In genomic region chr2:24409700-24410556, GRCh38 we compare ENCODE assay signal across 8 cellular contexts. TPM values are rescaled to one million over a fixed set of nuclear protein-coding genes. Genes with fewer than 3 reads are reported as not detected.
A peak's percentile ranks its signal among the peaks of the same experiment; 100 is the strongest.
DNase-seq lines count a peak whose midpoint lies in the region; ATAC-seq and TF ChIP-seq lines count a peak whose summit lies in the region.

No MANE protein-coding gene starts in this region.

- H3K36me3 ChIP-seq in body of pancreas (replicated peaks in 1 of 2; ENCODE audit: insufficient read depth in 1 of 2, low read depth in 2 of 2) = no peaks in the 10 kb centered on the region
- no peaks in the 10 kb centered on the region for H3K36me3 ChIP-seq in spleen

- WGBS in body of pancreas, 2 donors = 49 to 52% methylated on average over 13 of the region's 13 CpGs
- 51 to 59% (median 56%) methylated on average over 13 of the region's 13 CpGs for WGBS in spleen, 5 donors

- H3K9me3 ChIP-seq in body of pancreas (no peaks in the 10 kb centered on the region), spleen (no peaks in the 10 kb centered on the region)

- H3K4me1 ChIP-seq in body of pancreas = no peaks in the 10 kb centered on the region
- no peaks in the 10 kb centered on the region for H3K4me1 ChIP-seq in spleen

- H3K4me3 ChIP-seq in body of pancreas = no peak overlapping the region
- H3K4me3 ChIP-seq in spleen = no peak overlapping the region

- H3K27ac ChIP-seq in body of pancreas = no peak overlapping the region
- no peak overlapping the region for H3K27ac ChIP-seq in spleen

- peaks cover 0 to 2% (median 1%) of the 10 kb centered on the region in 3 donors for H3K27me3 Mint-ChIP-seq in immature natural killer cell (ENCODE audit: low read depth in 3 of 3)

- H3K27ac Mint-ChIP-seq in immature natural killer cell = no peak overlapping the region

- TF ChIP-seq CTCF in body of pancreas (IDR thresholded peaks at IDR 0.05) = peak; percentile 29 to 86 (median 77)
- TF ChIP-seq CTCF in spleen (IDR thresholded peaks at IDR 0.05 in 8 of 11, conservative IDR thresholded peaks at IDR 0.05 in 3 of 11) = peak; percentile 69 to 86 (median 81)

- ATAC-seq in body of pancreas = peak; percentile 82
- ATAC-seq in HG03097 (IDR thresholded peaks at IDR 0.05; ENCODE audit: low FRiP score, unreplicated experiment) = no peak

- no peaks in the 10 kb centered on the region for H3K9me3 Mint-ChIP-seq in immature natural killer cell

- TF ChIP-seq POLR2A in body of pancreas (IDR thresholded peaks at IDR 0.05) = no peak
- no peak for TF ChIP-seq POLR2A in spleen (IDR thresholded peaks at IDR 0.05)

- DNase-seq in activated T-cell treated with anti-CD3 and anti-CD28 coated beads for 1 hour (ENCODE audit: low read depth) (peak; percentile 14), MV-4-11 (lab: John Stamatoyannopoulos, UW) (peak; percentile 57), RPMI7951 (ENCODE audit: low read depth) (peak; percentile 74), body of pancreas (peak; percentile 35 to 61 (median 48)), immature natural killer cell (peak; percentile 52 to 62 (median 52)), spleen (no peak)
- DNase-seq in activated T-cell treated with anti-CD3 and anti-CD28 coated beads, Interleukin-2, amount 50 U/mL, for 1 hour = no peak

- no peaks in the 10 kb centered on the region for H3K36me3 Mint-ChIP-seq in immature natural killer cell

- H3K4me1 Mint-ChIP-seq in immature natural killer cell = no peaks in the 10 kb centered on the region

- intact Hi-C loops in body of pancreas (cut with DNase I) = loop anchor here (5.0 kb wide), 1 partner anchor 417 kb away; no protein-coding TSS in a partner anchor
- intact Hi-C loops in spleen (cut with DNase I; ENCODE audit: low total_unique reads) = loop anchor here (2.0 to 5.0 kb wide), 2 partner anchors 417 to 717 kb away; no protein-coding TSS in a partner anchor

- no peak overlapping the region for H3K4me3 Mint-ChIP-seq in immature natural killer cell

- H3K27me3 ChIP-seq in body of pancreas (peaks cover 0 to 12% of the 10 kb centered on the region in 2 donors), spleen (replicated peaks in 1 of 7) (peaks cover 0 to 16% (median 0%) of the 10 kb centered on the region in 7 donors)

RNA-seq across cellular contexts. Expression of gene ITSN2, which starts 49.6 kb away (rescaled TPM):
- 22.5 and 24.0 TPM in 2 replicates for total RNA-seq in RPMI7951 (2014; rRNA removed; shearing (Covaris generic))
- total RNA-seq in body of pancreas (10 to 100 TPM; 32.9 to 61.0 TPM), spleen (100 to 1,000 TPM in 6 of 7 donors, 10 to 100 TPM in 1; 92.6 to 150 (median 109) TPM)
- polyA plus RNA-seq in immature natural killer cell (10 to 100 TPM; 33.7 to 83.8 (median 35.6) TPM), spleen (10 to 100 TPM; 41.1 to 59.7 (median 49.3) TPM)

Comparison
In these comparisons a context has a peak if more than half of its experiments do, and no peak if none do; other contexts are left out.
1. DNase-seq: peak in activated T-cell treated with anti-CD3 and anti-CD28 coated beads for 1 hour (single experiment), MV-4-11 (single experiment), RPMI7951 (single experiment), body of pancreas (4 of 4) and immature natural killer cell (3 of 3); none in activated T-cell treated with anti-CD3 and anti-CD28 coated beads, Interleukin-2, amount 50 U/mL, for 1 hour (single experiment) and spleen (single experiment).